Comparison of ENCODE assay signal across 8 cellular contexts in the genomic region with DNA sequence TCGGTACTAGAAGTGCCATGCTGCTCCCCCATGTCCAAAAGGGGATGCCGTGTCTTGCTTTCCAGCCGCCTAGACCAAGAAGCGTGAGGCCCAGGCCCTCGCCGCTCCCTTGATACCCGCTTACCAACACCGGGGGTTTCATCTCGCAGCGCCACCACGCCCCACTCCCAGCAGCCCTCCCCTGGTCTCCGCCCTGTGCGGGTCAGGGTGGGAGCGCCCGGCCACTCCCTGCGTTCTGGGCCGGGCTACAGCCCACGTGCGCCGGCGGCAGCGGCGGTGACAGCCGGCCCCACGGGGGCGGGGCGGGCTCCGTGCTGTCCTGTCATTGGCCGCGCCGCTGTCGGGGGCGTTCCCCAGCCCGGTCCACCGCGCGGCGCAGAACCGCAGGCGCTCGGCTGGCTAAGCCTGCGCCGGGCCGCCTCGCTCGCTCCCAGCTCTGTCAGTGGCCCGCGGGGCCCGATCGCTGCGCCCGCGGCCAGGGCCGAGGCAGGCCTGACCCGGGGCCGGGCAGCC. TPM values are rescaled to one million over a fixed set of nuclear protein-coding genes. Genes with fewer than 3 reads are reported as not detected.
A peak's percentile ranks its signal among the peaks of the same experiment; 100 is the strongest.
DNase-seq lines count a peak whose midpoint lies in the region; ATAC-seq, FAIRE-seq and TF ChIP-seq lines count a peak whose summit lies in the region.

A gene with protein sequence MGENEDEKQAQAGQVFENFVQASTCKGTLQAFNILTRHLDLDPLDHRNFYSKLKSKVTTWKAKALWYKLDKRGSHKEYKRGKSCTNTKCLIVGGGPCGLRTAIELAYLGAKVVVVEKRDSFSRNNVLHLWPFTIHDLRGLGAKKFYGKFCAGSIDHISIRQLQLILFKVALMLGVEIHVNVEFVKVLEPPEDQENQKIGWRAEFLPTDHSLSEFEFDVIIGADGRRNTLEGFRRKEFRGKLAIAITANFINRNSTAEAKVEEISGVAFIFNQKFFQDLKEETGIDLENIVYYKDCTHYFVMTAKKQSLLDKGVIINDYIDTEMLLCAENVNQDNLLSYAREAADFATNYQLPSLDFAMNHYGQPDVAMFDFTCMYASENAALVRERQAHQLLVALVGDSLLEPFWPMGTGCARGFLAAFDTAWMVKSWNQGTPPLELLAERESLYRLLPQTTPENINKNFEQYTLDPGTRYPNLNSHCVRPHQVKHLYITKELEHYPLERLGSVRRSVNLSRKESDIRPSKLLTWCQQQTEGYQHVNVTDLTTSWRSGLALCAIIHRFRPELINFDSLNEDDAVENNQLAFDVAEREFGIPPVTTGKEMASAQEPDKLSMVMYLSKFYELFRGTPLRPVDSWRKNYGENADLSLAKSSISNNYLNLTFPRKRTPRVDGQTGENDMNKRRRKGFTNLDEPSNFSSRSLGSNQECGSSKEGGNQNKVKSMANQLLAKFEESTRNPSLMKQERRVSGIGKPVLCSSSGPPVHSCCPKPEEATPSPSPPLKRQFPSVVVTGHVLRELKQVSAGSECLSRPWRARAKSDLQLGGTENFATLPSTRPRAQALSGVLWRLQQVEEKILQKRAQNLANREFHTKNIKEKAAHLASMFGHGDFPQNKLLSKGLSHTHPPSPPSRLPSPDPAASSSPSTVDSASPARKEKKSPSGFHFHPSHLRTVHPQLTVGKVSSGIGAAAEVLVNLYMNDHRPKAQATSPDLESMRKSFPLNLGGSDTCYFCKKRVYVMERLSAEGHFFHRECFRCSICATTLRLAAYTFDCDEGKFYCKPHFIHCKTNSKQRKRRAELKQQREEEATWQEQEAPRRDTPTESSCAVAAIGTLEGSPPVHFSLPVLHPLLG (plus strand): TSS at position 390 of the 513 bp plus-strand sequence. CDS start 51,566 bp downstream, outside the sequence.

- H3K27ac ChIP-seq in ascending aorta (peak within 1 kb of the TSS; percentile 92 to 93), right atrium auricular region (peak within 1 kb of the TSS; percentile 89 to 91)

- TF ChIP-seq CTCF in ascending aorta (IDR thresholded peaks at IDR 0.05) (no peak), right atrium auricular region (IDR thresholded peaks at IDR 0.05) (no peak)

- intact Hi-C loops in ascending aorta (cut with DNase I): loop anchor here (1.0 to 10.0 kb wide), 3 partner anchors 20 to 55 kb away; no protein-coding TSS in a partner anchor

- H3K27ac Mint-ChIP-seq in T-helper 2 cell treated with Interferon-gamma antibody and Interleukin-4, amounts not matched to agents 5 μg/mL and 100 μg/mL, for 36 hours: peak within 1 kb of the TSS; percentile 98

- H3K36me3 ChIP-seq in ascending aorta (peaks cover 0 to 12% of the 10 kb centered on the region in 2 donors), right atrium auricular region (no peaks in the 10 kb centered on the region)

- H3K27me3 ChIP-seq in ascending aorta (no peaks in the 10 kb centered on the region), right atrium auricular region (no peaks in the 10 kb centered on the region)

- H3K27me3 Mint-ChIP-seq in T-helper 2 cell treated with Interferon-gamma antibody and Interleukin-4, amounts not matched to agents 5 μg/mL and 100 μg/mL, for 36 hours (ENCODE audit: low read depth): no peaks in the 10 kb centered on the region

- peak; percentile 40 for FAIRE-seq in urothelium cell line (lab: Jason Lieb, UNC)

- H3K4me1 Mint-ChIP-seq in T-helper 2 cell treated with Interferon-gamma antibody and Interleukin-4, amounts not matched to agents 5 μg/mL and 100 μg/mL, for 36 hours (ENCODE audit: low read depth): peaks cover 42% of the 10 kb centered on the region

- H3K9me3 Mint-ChIP-seq in T-helper 2 cell treated with Interferon-gamma antibody and Interleukin-4, amounts not matched to agents 5 μg/mL and 100 μg/mL, for 36 hours: no peaks in the 10 kb centered on the region

- peak within 1 kb of the TSS; percentile 88 for H3K4me3 Mint-ChIP-seq in T-helper 2 cell treated with Interferon-gamma antibody and Interleukin-4, amounts not matched to agents 5 μg/mL and 100 μg/mL, for 36 hours

- H3K4me1 ChIP-seq in ascending aorta: peaks cover 2 to 12% of the 10 kb centered on the region in 2 donors
- peaks cover 0 to 60% of the 10 kb centered on the region in 2 donors for H3K4me1 ChIP-seq in right atrium auricular region

- DNase-seq in NCI-H1694 (lab: John Stamatoyannopoulos, UW) (peak; percentile 47), ascending aorta (ENCODE audit: low spot score in 2 of 2) (peak; percentile 61 to 94), right atrium auricular region (ENCODE audit: low spot score) (peak; percentile 85), putamen (ENCODE audit: low spot score) (peak; percentile 86), urothelium cell line (ENCODE audit: low spot score) (peak; percentile 98)
- DNase-seq in T-helper 2 cell treated with Interferon-gamma antibody and Interleukin-4, amounts not matched to agents 5 μg/mL and 100 μg/mL, for 36 hours (ENCODE audit: low spot score): peak; percentile 93

- H3K9me3 ChIP-seq in ascending aorta (no peaks in the 10 kb centered on the region), right atrium auricular region (no peaks in the 10 kb centered on the region)

- ATAC-seq in HG02870 (IDR thresholded peaks at IDR 0.05; ENCODE audit: unreplicated experiment): peak; percentile 97

- H3K4me3 ChIP-seq in ascending aorta: peak within 1 kb of the TSS; percentile 89 to 91
- peak within 1 kb of the TSS; percentile 75 to 76 for H3K4me3 ChIP-seq in right atrium auricular region

- TF ChIP-seq POLR2A in GM15510 (IDR thresholded peaks at IDR 0.05; ENCODE audit: borderline replicate concordance, extremely low read depth, insufficient read length): peak; percentile 45

- H3K36me3 Mint-ChIP-seq in T-helper 2 cell treated with Interferon-gamma antibody and Interleukin-4, amounts not matched to agents 5 μg/mL and 100 μg/mL, for 36 hours (ENCODE audit: low read depth): peaks cover 2% of the 10 kb centered on the region

RNA-seq across cellular contexts. Expression of the gene that starts here (rescaled TPM):
- 237 TPM for total RNA-seq in ascending aorta
- 10 to 100 TPM; 77.6 to 84.5 TPM for total RNA-seq in right atrium auricular region

Comparison
In these comparisons a context has a peak if more than half of its experiments do, and no peak if none do; other contexts are left out.
1. Peak in every context shown above with its lines: DNase-seq, ATAC-seq, H3K4me3 ChIP-seq and H3K27ac ChIP-seq.
2. DNase-seq: peak in every context shown above with its lines; median percentile 98 in urothelium cell line; 93 in T-helper 2 cell treated with Interferon-gamma antibody and Interleukin-4, amounts not matched to agents 5 μg/mL and 100 μg/mL, for 36 hours; 86 in putamen; 85 in right atrium auricular region; 78 in ascending aorta; 47 in NCI-H1694.